Comparison of ENCODE assay signal across 8 cellular contexts in genomic region chr9:110048976-110049698, GRCh38.
DNase-seq lines count a peak whose midpoint lies in the region; ATAC-seq and TF ChIP-seq lines count a peak whose summit lies in the region.

No MANE protein-coding gene starts in this region.

- intact Hi-C loops in Caco-2 (cut with micrococcal nuclease; ENCODE audit: unreplicated experiment), result loop anchor here (1.0 to 2.0 kb wide), 5 partner anchors 20 to 146 kb away; no protein-coding TSS in a partner anchor

- CTCF ChIA-PET in Caco-2 (lab: Charles Lee), result interaction anchor here (0.6 to 1.2 kb wide), 3 partner anchors 31 to 146 kb away, joined by 3 to 5 read pairs (median 3); no protein-coding TSS in a partner anchor
- CTCF ChIA-PET in activated CD4-positive, alpha-beta T cell treated with anti-CD3 and anti-CD28 coated beads, Interleukin-2, amount 10 ng/mL, durations not matched to agents 7 days and 5 days (lab: Charles Lee), result interaction anchor here (0.7 to 1.5 kb wide), 3 partner anchors 9 to 142 kb away, joined by 4 read pairs; no protein-coding TSS in a partner anchor

- H3K36me3 ChIP-seq in Caco-2 (ENCODE audit: control insufficient read depth, insufficient read depth, low read length) (no peaks in the 10 kb centered on the region), fibroblast of lung (ENCODE audit: control insufficient read depth, insufficient read depth, low read length) (no peaks in the 10 kb centered on the region), neural progenitor cell (no peaks in the 10 kb centered on the region)

- no peak overlapping the region for H2AFZ ChIP-seq in fibroblast of lung (ENCODE audit: low read length)
- H2AFZ ChIP-seq in neural progenitor cell (replicated peaks), result peak overlapping the region; percentile 65

- TF ChIP-seq CTCF in Caco-2 (IDR thresholded peaks at IDR 0.05; ENCODE audit: insufficient read depth in 1 of 2, low read depth in 1 of 2, low read length in 1 of 2, severe bottlenecking in 1 of 2, unreplicated experiment in 1 of 2), result no peak
- TF ChIP-seq CTCF in fibroblast of lung (conservative IDR thresholded peaks at IDR 0.05 in 1 of 2, IDR thresholded peaks at IDR 0.05 in 1 of 2; ENCODE audit: low read depth in 1 of 2, low read length in 2 of 2), result no peak
- TF ChIP-seq CTCF in neural progenitor cell (IDR thresholded peaks at IDR 0.05), result no peak

- H3K9me3 Mint-ChIP-seq in Caco-2 (ENCODE audit: unreplicated experiment) (no peaks in the 10 kb centered on the region), neural progenitor cell (peaks cover 4% of the 10 kb centered on the region)
- peaks cover 2% of the 10 kb centered on the region for H3K9me3 Mint-ChIP-seq in activated CD4-positive, alpha-beta T cell treated with anti-CD3 and anti-CD28 coated beads, Interleukin-2, amount 10 ng/mL, durations not matched to agents 7 days and 5 days

- peak; percentile 35 to 42 for DNase-seq in Caco-2
- DNase-seq in Jurkat, Clone E6-1 (ENCODE audit: low read depth, low spot score), result no peak
- DNase-seq in activated CD4-positive, alpha-beta T cell treated with anti-CD3 and anti-CD28 coated beads, Interleukin-2, amount 10 ng/mL, durations not matched to agents 7 days and 5 days, result peak; percentile 16
- peak; percentile 40 to 50 for DNase-seq in fibroblast of lung (ENCODE audit: low read depth in 2 of 2)
- peak; percentile 38 for DNase-seq in neural progenitor cell (ENCODE audit: low spot score)
- DNase-seq in NCI-H2029 (lab: John Stamatoyannopoulos, UW), result no peak

- POLR2A ChIA-PET in Caco-2 (lab: Charles Lee), result interaction anchor here (1.1 kb wide), 2 partner anchors 77 to 79 kb away, joined by 3 to 6 read pairs; no protein-coding TSS in a partner anchor
- POLR2A ChIA-PET in activated CD4-positive, alpha-beta T cell treated with anti-CD3 and anti-CD28 coated beads, Interleukin-2, amount 10 ng/mL, durations not matched to agents 7 days and 5 days (lab: Charles Lee), result interaction anchor here (0.7 to 0.9 kb wide), 4 partner anchors 43 to 117 kb away, joined by 3 to 4 read pairs (median 3); no protein-coding TSS in a partner anchor

- H3K27me3 ChIP-seq in Caco-2 (replicated peaks; ENCODE audit: control insufficient read depth, insufficient read depth, low read length) (no peaks in the 10 kb centered on the region), fibroblast of lung (ENCODE audit: control insufficient read depth, insufficient read depth, low read length) (no peaks in the 10 kb centered on the region), neural progenitor cell (peaks cover 24% of the 10 kb centered on the region)

- H3F3A ChIP-seq in neural progenitor cell (ENCODE audit: low read depth), result peaks cover 27% of the 10 kb centered on the region

- H3K9ac ChIP-seq in fibroblast of lung (ENCODE audit: insufficient read depth, low read length) (peak overlapping the region; percentile 95), neural progenitor cell (peak overlapping the region; percentile 22)

- H3K27ac Mint-ChIP-seq in Caco-2 (ENCODE audit: unreplicated experiment), result peak overlapping the region; percentile 63
- H3K27ac Mint-ChIP-seq in activated CD4-positive, alpha-beta T cell treated with anti-CD3 and anti-CD28 coated beads, Interleukin-2, amount 10 ng/mL, durations not matched to agents 7 days and 5 days, result peak overlapping the region; percentile 83
- peak overlapping the region; percentile 93 for H3K27ac Mint-ChIP-seq in neural progenitor cell

- H3K4me1 Mint-ChIP-seq in Caco-2 (ENCODE audit: low read depth, unreplicated experiment), result peaks cover 22% of the 10 kb centered on the region
- peaks cover 48% of the 10 kb centered on the region for H3K4me1 Mint-ChIP-seq in activated CD4-positive, alpha-beta T cell treated with anti-CD3 and anti-CD28 coated beads, Interleukin-2, amount 10 ng/mL, durations not matched to agents 7 days and 5 days
- peaks cover 38% of the 10 kb centered on the region for H3K4me1 Mint-ChIP-seq in neural progenitor cell

- H3K36me3 Mint-ChIP-seq in Caco-2 (ENCODE audit: insufficient read depth, unreplicated experiment), result peaks cover 14% of the 10 kb centered on the region
- peaks cover 29% of the 10 kb centered on the region for H3K36me3 Mint-ChIP-seq in activated CD4-positive, alpha-beta T cell treated with anti-CD3 and anti-CD28 coated beads, Interleukin-2, amount 10 ng/mL, durations not matched to agents 7 days and 5 days (ENCODE audit: low read depth)
- H3K36me3 Mint-ChIP-seq in neural progenitor cell, result peaks cover 16% of the 10 kb centered on the region

- BruUV-seq in Caco-2 (replicated peaks; lab: Mats Ljungman, UMichigan), result TSS peak; percentile 31

- H3K4me3 Mint-ChIP-seq in Caco-2 (ENCODE audit: unreplicated experiment), result peak overlapping the region; percentile 92
- peak overlapping the region; percentile 81 for H3K4me3 Mint-ChIP-seq in activated CD4-positive, alpha-beta T cell treated with anti-CD3 and anti-CD28 coated beads, Interleukin-2, amount 10 ng/mL, durations not matched to agents 7 days and 5 days
- peak overlapping the region; percentile 93 for H3K4me3 Mint-ChIP-seq in neural progenitor cell

- H3K9me3 ChIP-seq in Caco-2 (no peaks in the 10 kb centered on the region), fibroblast of lung (ENCODE audit: control insufficient read depth, insufficient read depth, low read depth, low read length) (no peaks in the 10 kb centered on the region), neural progenitor cell (ENCODE audit: low read depth) (no peaks in the 10 kb centered on the region)

- H3K79me2 ChIP-seq in fibroblast of lung (ENCODE audit: control insufficient read depth, insufficient read depth, low read length), result peaks cover 61% of the 10 kb centered on the region
- peaks cover 46% of the 10 kb centered on the region for H3K79me2 ChIP-seq in neural progenitor cell (ENCODE audit: low read depth)

- H3K27me3 Mint-ChIP-seq in Caco-2 (ENCODE audit: insufficient read depth, unreplicated experiment), result no peaks in the 10 kb centered on the region
- H3K27me3 Mint-ChIP-seq in activated CD4-positive, alpha-beta T cell treated with anti-CD3 and anti-CD28 coated beads, Interleukin-2, amount 10 ng/mL, durations not matched to agents 7 days and 5 days, result peaks cover 4% of the 10 kb centered on the region
- peaks cover 9% of the 10 kb centered on the region for H3K27me3 Mint-ChIP-seq in neural progenitor cell (ENCODE audit: insufficient read depth, low read depth)

- ATAC-seq in GM21447 (IDR thresholded peaks at IDR 0.05; ENCODE audit: unreplicated experiment) (peak; percentile 14), GM18517 (IDR thresholded peaks at IDR 0.05; ENCODE audit: unreplicated experiment) (no peak)

- H3K27ac ChIP-seq in fibroblast of lung (ENCODE audit: insufficient read depth, low read length), result peak overlapping the region; percentile 93
- H3K27ac ChIP-seq in neural progenitor cell, result no peak overlapping the region

- H3K4me3 ChIP-seq in Caco-2 (ENCODE audit: low read depth, low read length), result peak overlapping the region; percentile 63
- H3K4me3 ChIP-seq in Jurkat, Clone E6-1 (ENCODE audit: low read length), result peak overlapping the region; percentile 90
- peak overlapping the region; percentile 79 to 99 (median 82) for H3K4me3 ChIP-seq in fibroblast of lung (replicated peaks in 1 of 4; ENCODE audit: control extremely low read depth in 1 of 4, insufficient read depth in 1 of 4, low read depth in 3 of 4, low read length in 4 of 4)
- peak overlapping the region; percentile 78 for H3K4me3 ChIP-seq in neural progenitor cell

- peak overlapping the region; percentile 75 for H3K4me2 ChIP-seq in fibroblast of lung (ENCODE audit: extremely low read depth, insufficient read depth, low read length)
- peak overlapping the region; percentile 83 for H3K4me2 ChIP-seq in neural progenitor cell

- peaks cover 2% of the 10 kb centered on the region for H4K20me1 ChIP-seq in fibroblast of lung (ENCODE audit: control insufficient read depth, extremely low read depth, insufficient read depth, low read length)
- peaks cover 23% of the 10 kb centered on the region for H4K20me1 ChIP-seq in neural progenitor cell (ENCODE audit: low read depth)

- H3K4me1 ChIP-seq in Caco-2, result peaks cover 14% of the 10 kb centered on the region
- peaks cover 6% of the 10 kb centered on the region for H3K4me1 ChIP-seq in fibroblast of lung (ENCODE audit: control insufficient read depth, extremely low read depth, insufficient read depth, low read length)
- peaks cover 18% of the 10 kb centered on the region for H3K4me1 ChIP-seq in neural progenitor cell

Comparison
In these comparisons a context has a peak if more than half of its experiments do, and no peak if none do; other contexts are left out.
1. DNase-seq: peak in Caco-2 (2 of 2), activated CD4-positive, alpha-beta T cell treated with anti-CD3 and anti-CD28 coated beads, Interleukin-2, amount 10 ng/mL, durations not matched to agents 7 days and 5 days (single experiment), fibroblast of lung (2 of 2) and neural progenitor cell (single experiment); none in Jurkat, Clone E6-1 (single experiment) and NCI-H2029 (single experiment).
2. Peak in every context shown above with its lines, with median percentiles within 50 percentile points of each other: H3K4me3 ChIP-seq, H3K27ac Mint-ChIP-seq and H3K4me3 Mint-ChIP-seq.